In the genomic region with DNA sequence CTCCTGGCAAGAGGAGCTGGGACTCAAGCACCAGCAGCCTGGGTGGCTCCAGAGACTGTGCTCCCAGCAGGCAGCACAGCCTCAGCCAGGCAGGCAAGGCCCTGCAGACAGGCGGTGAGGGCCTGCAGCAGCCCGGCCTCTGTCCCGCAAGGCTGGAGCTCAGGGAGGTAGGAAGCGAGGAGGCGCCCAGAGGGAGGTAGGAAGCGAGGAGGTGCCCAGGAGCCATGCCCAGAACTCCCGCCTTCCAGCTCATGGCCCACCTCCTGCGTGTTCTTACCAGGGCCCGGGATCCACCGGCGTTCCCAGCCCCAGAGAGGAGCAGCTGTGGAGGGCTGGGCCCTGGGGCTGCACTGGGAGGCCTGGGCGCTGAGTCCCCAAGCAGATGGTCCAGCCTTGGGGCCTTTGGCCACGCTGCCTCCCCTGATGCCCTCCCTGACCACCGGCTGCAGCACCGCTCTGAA, we compare ENCODE assay signal across 15 cellular contexts.
"Had no signal": no experiment of that assay in that cellular context is flagged by ENCODE, and none has a peak within 500 bp of the region (broad histone marks: within the 10 kb centered on the region; RNA-seq: fewer than 3 reads in every experiment).

No MANE protein-coding gene starts in this region.

- H3K4me3 Mint-ChIP-seq: activated naive CD8-positive, alpha-beta T cell treated with anti-CD3 and anti-CD28 coated beads, Interleukin-2, amount 10 ng/mL, durations not matched to agents 7 days and 5 days; immature natural killer cell; natural killer cell; T-cell had no signal

- H3K4me1 ChIP-seq: esophagus muscularis mucosa, psoas muscle, uterus had no signal

- H3K9me3 ChIP-seq: mucosa of descending colon, uterus had no signal

- H3K27ac ChIP-seq: dorsolateral prefrontal cortex, esophagus muscularis mucosa, psoas muscle, uterus, VCaP had no signal

- DNase-seq: activated CD4-positive, alpha-beta T cell treated with anti-CD3 and anti-CD28 coated beads for 48 hours; activated naive CD8-positive, alpha-beta T cell treated with anti-CD3 and anti-CD28 coated beads, Interleukin-2, amount 10 ng/mL, durations not matched to agents 7 days and 5 days; immature natural killer cell; left colon; mucosa of descending colon; natural killer cell; psoas muscle; stimulated activated CD4-positive, alpha-beta T cell treated with anti-CD3 and anti-CD28 coated beads, Interleukin-15, amount 100 ng/mL, for 24 hours; stimulated activated CD4-positive, alpha-beta T cell treated with anti-CD3 and anti-CD28 coated beads, Interleukin-4, amount 100 ng/mL, for 4 hours; T-cell; T1000; uterus had no signal

- ATAC-seq: left colon, mucosa of descending colon, psoas muscle, T-cell had no signal

- H3K27me3 Mint-ChIP-seq: activated naive CD8-positive, alpha-beta T cell treated with anti-CD3 and anti-CD28 coated beads, Interleukin-2, amount 10 ng/mL, durations not matched to agents 7 days and 5 days had no signal

- H3K9me3 Mint-ChIP-seq: activated naive CD8-positive, alpha-beta T cell treated with anti-CD3 and anti-CD28 coated beads, Interleukin-2, amount 10 ng/mL, durations not matched to agents 7 days and 5 days; immature natural killer cell had no signal

- H3K27ac Mint-ChIP-seq: activated naive CD8-positive, alpha-beta T cell treated with anti-CD3 and anti-CD28 coated beads, Interleukin-2, amount 10 ng/mL, durations not matched to agents 7 days and 5 days; immature natural killer cell; natural killer cell; T-cell had no signal

- H3K36me3 Mint-ChIP-seq: activated naive CD8-positive, alpha-beta T cell treated with anti-CD3 and anti-CD28 coated beads, Interleukin-2, amount 10 ng/mL, durations not matched to agents 7 days and 5 days; immature natural killer cell; natural killer cell; T-cell had no signal

- H3K27me3 ChIP-seq: uterus had no signal

- H3K4me3 ChIP-seq: dorsolateral prefrontal cortex, esophagus muscularis mucosa, mucosa of descending colon, psoas muscle, uterus had no signal

- H3K4me1 Mint-ChIP-seq: activated naive CD8-positive, alpha-beta T cell treated with anti-CD3 and anti-CD28 coated beads, Interleukin-2, amount 10 ng/mL, durations not matched to agents 7 days and 5 days; immature natural killer cell; natural killer cell; T-cell had no signal

- H3K36me3 ChIP-seq: esophagus muscularis mucosa, uterus had no signal
